14 cellular contexts compared by ENCODE assay signal in the genomic region with DNA sequence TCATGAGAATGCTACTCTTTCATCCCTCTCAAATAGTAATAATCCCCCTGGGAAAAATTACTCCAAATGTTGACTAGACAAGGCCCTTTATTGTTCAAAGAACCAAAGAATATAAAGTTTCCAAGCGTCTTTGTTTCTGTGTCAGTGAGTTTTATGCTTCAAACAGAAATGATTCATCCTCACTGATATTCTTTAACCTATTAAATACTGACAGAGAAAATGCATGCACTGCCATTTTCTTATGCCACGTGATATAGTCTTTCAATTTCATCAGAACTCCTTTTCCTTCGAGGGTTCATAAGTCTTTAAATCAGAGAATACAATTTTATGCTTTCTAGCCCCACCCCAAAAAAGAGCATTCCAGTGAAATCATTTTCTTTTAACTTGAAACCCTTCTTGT.
"Had no signal": no experiment of that assay in that cellular context is flagged by ENCODE, and none has a peak within 500 bp of the region (broad histone marks: within the 10 kb centered on the region; RNA-seq: fewer than 3 reads in every experiment).

No MANE protein-coding gene starts in this region.

- DNase-seq: activated CD4-positive, alpha-beta memory T cell treated with anti-CD3 and anti-CD28 coated beads, Interleukin-2, amount 10 ng/mL, durations not matched to agents 7 days and 5 days; activated gamma-delta T cell; activated T-cell treated with anti-CD3 and anti-CD28 coated beads, Interleukin-2, amount 50 U/mL, for 48 hours; aorta; central memory CD4-positive, alpha-beta T cell; effector memory CD8-positive, alpha-beta T cell; head of caudate nucleus; left ventricle myocardium superior; naive B cell; posterior cingulate gyrus; small intestine; T-helper 9 cell had no signal

- ATAC-seq: effector memory CD8-positive, alpha-beta T cell; left ventricle myocardium superior had no signal

- H3K27ac ChIP-seq: neutrophil, right atrium auricular region had no signal

- H3K9me3 ChIP-seq: neutrophil, right atrium auricular region had no signal

- H3K36me3 ChIP-seq: neutrophil, right atrium auricular region had no signal

- H3K27me3 ChIP-seq: neutrophil, right atrium auricular region had no signal

- H3K4me1 ChIP-seq: right atrium auricular region had no signal

- H3K4me3 ChIP-seq: right atrium auricular region had no signal
